In genomic region chr4:39025552-39026085, GRCh38 we compare ENCODE assay signal across 1 cellular context.
TF ChIP-seq lines count a peak whose summit lies in the region.

No MANE protein-coding gene starts in this region.

TF ChIP-seq in K562, 482 proteins besides CTCF, POLR2A, EP300 and RAD21 (continued from another document):
- TF ChIP-seq SFPQ (IDR thresholded peaks at IDR 0.05; ENCODE audit: low read depth, low read length) (no peak), NELFE (IDR thresholded peaks at IDR 0.05; ENCODE audit: insufficient read depth, insufficient read length) (no peak), ZNF280B (CRISPR knock-in tag; IDR thresholded peaks at IDR 0.05) (no peak), EP400 (IDR thresholded peaks at IDR 0.05) (no peak; the same call in 1 of the 2 replicates), HDGF (IDR thresholded peaks at IDR 0.05) (no peak)
